Comparison of ENCODE assay signal across 1 cellular context in the genomic region with DNA sequence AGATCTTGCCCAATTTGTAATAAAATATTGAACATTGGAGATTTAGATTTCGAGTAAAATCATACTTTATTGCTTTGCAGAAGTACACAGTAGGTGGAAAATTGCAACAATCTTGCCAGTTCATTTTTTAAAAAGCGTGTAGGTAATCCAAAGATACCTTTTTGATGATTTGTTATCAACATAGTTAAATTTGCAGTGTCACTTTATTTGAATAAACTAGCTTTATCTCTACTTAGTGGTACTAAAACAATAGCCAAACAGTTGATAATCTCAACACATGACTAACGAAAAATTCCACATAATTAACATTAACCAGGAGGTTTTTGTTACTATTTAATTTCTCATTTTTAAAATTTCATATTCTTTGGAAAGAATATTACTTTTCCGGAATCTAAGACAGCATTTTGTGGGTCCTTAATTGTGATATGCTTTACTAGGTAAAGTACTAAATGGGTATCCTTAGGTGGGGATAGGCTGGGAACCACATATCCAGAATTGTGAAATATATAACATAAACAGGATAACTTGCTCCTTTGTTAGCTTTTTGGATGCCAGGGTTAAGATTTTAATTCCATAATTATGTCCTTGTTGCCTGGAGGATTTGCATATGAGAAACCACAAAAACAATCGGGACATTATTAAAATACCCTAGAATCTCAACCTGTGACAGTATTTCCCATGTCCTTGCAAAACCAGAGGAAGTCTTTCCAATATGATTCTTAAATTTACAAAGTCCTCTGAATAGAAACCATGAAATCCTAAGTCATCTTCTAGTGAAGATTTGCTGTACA.
TF ChIP-seq lines count a peak whose summit lies in the region.

No MANE protein-coding gene starts in this region.

TF ChIP-seq in GM12878, 131 proteins besides CTCF, POLR2A, EP300 and RAD21:
- TF ChIP-seq POLR2AphosphoS5 (IDR thresholded peaks at IDR 0.05; ENCODE audit: low read length) (no peak), HDAC6 (IDR thresholded peaks at IDR 0.05; ENCODE audit: unreplicated experiment) (no peak), ZSCAN29 (IDR thresholded peaks at IDR 0.05) (no peak), CREB1 (IDR thresholded peaks at IDR 0.05; ENCODE audit: low read depth) (no peak), ZNF274 (IDR thresholded peaks at IDR 0.05; ENCODE audit: insufficient read depth, insufficient read length) (no peak), POLR2AphosphoS2 (IDR thresholded peaks at IDR 0.05; ENCODE audit: low read depth, low read length) (no peak)
- TF ChIP-seq, protein P1, sequence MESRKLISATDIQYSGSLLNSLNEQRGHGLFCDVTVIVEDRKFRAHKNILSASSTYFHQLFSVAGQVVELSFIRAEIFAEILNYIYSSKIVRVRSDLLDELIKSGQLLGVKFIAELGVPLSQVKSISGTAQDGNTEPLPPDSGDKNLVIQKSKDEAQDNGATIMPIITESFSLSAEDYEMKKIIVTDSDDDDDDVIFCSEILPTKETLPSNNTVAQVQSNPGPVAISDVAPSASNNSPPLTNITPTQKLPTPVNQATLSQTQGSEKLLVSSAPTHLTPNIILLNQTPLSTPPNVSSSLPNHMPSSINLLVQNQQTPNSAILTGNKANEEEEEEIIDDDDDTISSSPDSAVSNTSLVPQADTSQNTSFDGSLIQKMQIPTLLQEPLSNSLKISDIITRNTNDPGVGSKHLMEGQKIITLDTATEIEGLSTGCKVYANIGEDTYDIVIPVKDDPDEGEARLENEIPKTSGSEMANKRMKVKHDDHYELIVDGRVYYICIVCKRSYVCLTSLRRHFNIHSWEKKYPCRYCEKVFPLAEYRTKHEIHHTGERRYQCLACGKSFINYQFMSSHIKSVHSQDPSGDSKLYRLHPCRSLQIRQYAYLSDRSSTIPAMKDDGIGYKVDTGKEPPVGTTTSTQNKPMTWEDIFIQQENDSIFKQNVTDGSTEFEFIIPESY (IDR thresholded peaks at IDR 0.05): no peak
- TF ChIP-seq, protein P2, sequence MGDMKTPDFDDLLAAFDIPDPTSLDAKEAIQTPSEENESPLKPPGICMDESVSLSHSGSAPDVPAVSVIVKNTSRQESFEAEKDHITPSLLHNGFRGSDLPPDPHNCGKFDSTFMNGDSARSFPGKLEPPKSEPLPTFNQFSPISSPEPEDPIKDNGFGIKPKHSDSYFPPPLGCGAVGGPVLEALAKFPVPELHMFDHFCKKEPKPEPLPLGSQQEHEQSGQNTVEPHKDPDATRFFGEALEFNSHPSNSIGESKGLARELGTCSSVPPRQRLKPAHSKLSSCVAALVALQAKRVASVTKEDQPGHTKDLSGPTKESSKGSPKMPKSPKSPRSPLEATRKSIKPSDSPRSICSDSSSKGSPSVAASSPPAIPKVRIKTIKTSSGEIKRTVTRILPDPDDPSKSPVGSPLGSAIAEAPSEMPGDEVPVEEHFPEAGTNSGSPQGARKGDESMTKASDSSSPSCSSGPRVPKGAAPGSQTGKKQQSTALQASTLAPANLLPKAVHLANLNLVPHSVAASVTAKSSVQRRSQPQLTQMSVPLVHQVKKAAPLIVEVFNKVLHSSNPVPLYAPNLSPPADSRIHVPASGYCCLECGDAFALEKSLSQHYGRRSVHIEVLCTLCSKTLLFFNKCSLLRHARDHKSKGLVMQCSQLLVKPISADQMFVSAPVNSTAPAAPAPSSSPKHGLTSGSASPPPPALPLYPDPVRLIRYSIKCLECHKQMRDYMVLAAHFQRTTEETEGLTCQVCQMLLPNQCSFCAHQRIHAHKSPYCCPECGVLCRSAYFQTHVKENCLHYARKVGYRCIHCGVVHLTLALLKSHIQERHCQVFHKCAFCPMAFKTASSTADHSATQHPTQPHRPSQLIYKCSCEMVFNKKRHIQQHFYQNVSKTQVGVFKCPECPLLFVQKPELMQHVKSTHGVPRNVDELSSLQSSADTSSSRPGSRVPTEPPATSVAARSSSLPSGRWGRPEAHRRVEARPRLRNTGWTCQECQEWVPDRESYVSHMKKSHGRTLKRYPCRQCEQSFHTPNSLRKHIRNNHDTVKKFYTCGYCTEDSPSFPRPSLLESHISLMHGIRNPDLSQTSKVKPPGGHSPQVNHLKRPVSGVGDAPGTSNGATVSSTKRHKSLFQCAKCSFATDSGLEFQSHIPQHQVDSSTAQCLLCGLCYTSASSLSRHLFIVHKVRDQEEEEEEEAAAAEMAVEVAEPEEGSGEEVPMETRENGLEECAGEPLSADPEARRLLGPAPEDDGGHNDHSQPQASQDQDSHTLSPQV (IDR thresholded peaks at IDR 0.05): no peak
TF ChIP-seq in GM12878: peak in this region for 0.
